9 cellular contexts compared by ENCODE assay signal in the genomic region with DNA sequence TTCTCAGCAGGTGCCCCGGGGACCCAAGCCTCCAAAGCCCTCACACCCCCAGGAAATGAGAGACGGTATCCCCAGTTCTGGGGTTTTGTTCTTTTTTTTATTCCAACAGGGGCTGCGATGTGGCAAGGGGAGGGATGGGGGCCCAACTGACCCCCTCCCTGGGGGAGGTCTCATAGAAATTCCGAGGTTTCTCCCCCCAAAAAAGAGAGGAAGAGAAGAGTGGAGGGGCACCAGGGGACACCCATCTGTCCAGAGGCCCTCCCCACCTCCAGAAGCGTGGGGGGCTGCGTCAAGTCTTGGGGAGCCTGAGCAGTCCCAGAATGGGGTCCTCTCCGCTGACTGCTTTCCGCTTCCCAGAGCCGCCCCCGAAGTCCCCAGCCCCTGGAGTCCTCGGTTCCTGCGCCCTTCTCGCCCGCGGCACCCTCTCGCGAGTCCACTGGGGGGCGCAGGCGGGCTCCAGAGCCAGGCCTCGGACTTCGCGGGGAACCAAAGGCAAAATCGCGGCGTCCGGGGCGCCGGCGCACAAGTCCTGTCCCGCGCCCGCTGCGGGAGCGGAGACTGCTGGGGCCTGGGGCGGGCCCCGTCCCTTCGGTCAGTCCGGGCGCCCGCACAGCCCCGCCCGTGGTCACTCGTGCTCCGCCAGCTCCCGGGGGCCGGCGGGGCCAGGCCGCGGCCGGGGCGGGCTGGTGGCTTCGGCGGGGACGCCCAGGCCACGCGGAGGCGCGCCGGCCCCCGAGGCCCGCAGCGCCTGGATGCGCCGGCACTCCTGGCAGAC. TPM values are rescaled to one million over a fixed set of nuclear protein-coding genes. Genes with fewer than 3 reads are reported as not detected.
DNase-seq lines count a peak whose midpoint lies in the region; ATAC-seq and TF ChIP-seq lines count a peak whose summit lies in the region.
"Had no signal": no experiment of that assay in that cellular context is flagged by ENCODE, and none has a peak within 500 bp of the region (broad histone marks: within the 10 kb centered on the region; RNA-seq: fewer than 3 reads in every experiment).

No MANE protein-coding gene starts in this region.

- TF ChIP-seq CTCF in natural killer cell (IDR thresholded peaks at IDR 0.05), result peak; percentile 22

- peak overlapping the region; percentile 4 for H3K4me3 ChIP-seq in iPS-11a (ENCODE audit: low read depth, low read length)

- H3K4me3 Mint-ChIP-seq in natural killer cell, result no peak overlapping the region
- H3K4me3 Mint-ChIP-seq in natural killer cell treated with Interleukin-12 subunit alpha and Interleukin-12 subunit beta and Interleukin-15 and Interleukin-18, amount 100 ng/mL, for 72 hours, result no peak overlapping the region
- H3K4me3 Mint-ChIP-seq in activated naive CD8-positive, alpha-beta T cell, result peak overlapping the region; percentile 35
- peak overlapping the region; percentile 66 for H3K4me3 Mint-ChIP-seq in stimulated activated memory B cell treated with anti-CD40 and anti-IgM and Interleukin-4, amounts not matched to agents 10 μg/mL and 1 μg/mL and 100 μg/mL, for 72 hours
- H3K4me3 Mint-ChIP-seq: dendritic cell treated with granulocyte-macrophage colony-stimulating factor and Interleukin-4, amounts not matched to agents 40 ng/mL and 50 ng/mL, for 4 days had no signal

- H3K36me3 Mint-ChIP-seq in natural killer cell, result no peaks in the 10 kb centered on the region
- H3K36me3 Mint-ChIP-seq in natural killer cell treated with Interleukin-12 subunit alpha and Interleukin-12 subunit beta and Interleukin-15 and Interleukin-18, amount 100 ng/mL, for 72 hours, result peaks cover 5% of the 10 kb centered on the region
- peaks cover 4% of the 10 kb centered on the region for H3K36me3 Mint-ChIP-seq in activated naive CD8-positive, alpha-beta T cell
- H3K36me3 Mint-ChIP-seq in stimulated activated memory B cell treated with anti-CD40 and anti-IgM and Interleukin-4, amounts not matched to agents 10 μg/mL and 1 μg/mL and 100 μg/mL, for 72 hours, result no peaks in the 10 kb centered on the region

- DNase-seq in natural killer cell, result no peak
- DNase-seq in natural killer cell treated with Interleukin-12 subunit alpha and Interleukin-12 subunit beta and Interleukin-15 and Interleukin-18, amount 100 ng/mL, for 72 hours (ENCODE audit: low spot score), result no peak
- DNase-seq in NCI-H526 (lab: John Stamatoyannopoulos, UW), result peak; percentile 23 to 93
- DNase-seq in AML-193 (lab: John Stamatoyannopoulos, UW), result no peak
- DNase-seq in KBM-7, result no peak

- no peak for ATAC-seq in natural killer cell
- ATAC-seq in natural killer cell treated with Interleukin-12 subunit alpha and Interleukin-12 subunit beta and Interleukin-15 and Interleukin-18, amount 100 ng/mL, for 72 hours, result no peak
- ATAC-seq in stimulated activated memory B cell treated with anti-CD40 and anti-IgM and Interleukin-4, amounts not matched to agents 10 μg/mL and 1 μg/mL and 100 μg/mL, for 72 hours, result no peak

- peaks cover 49 to 60% of the 10 kb centered on the region in 2 donors for H3K27me3 Mint-ChIP-seq in natural killer cell (ENCODE audit: low read depth in 2 of 2)
- H3K27me3 Mint-ChIP-seq in natural killer cell treated with Interleukin-12 subunit alpha and Interleukin-12 subunit beta and Interleukin-15 and Interleukin-18, amount 100 ng/mL, for 72 hours, result peaks cover 53 to 70% of the 10 kb centered on the region in 2 donors
- peaks cover 46% of the 10 kb centered on the region for H3K27me3 Mint-ChIP-seq in activated naive CD8-positive, alpha-beta T cell
- H3K27me3 Mint-ChIP-seq in stimulated activated memory B cell treated with anti-CD40 and anti-IgM and Interleukin-4, amounts not matched to agents 10 μg/mL and 1 μg/mL and 100 μg/mL, for 72 hours, result peaks cover 82% of the 10 kb centered on the region

- peaks cover 10 to 34% of the 10 kb centered on the region in 2 donors for H3K4me1 Mint-ChIP-seq in natural killer cell
- peaks cover 30 to 31% of the 10 kb centered on the region in 2 donors for H3K4me1 Mint-ChIP-seq in natural killer cell treated with Interleukin-12 subunit alpha and Interleukin-12 subunit beta and Interleukin-15 and Interleukin-18, amount 100 ng/mL, for 72 hours (ENCODE audit: low read depth in 2 of 2)
- peaks cover 36% of the 10 kb centered on the region for H3K4me1 Mint-ChIP-seq in activated naive CD8-positive, alpha-beta T cell (ENCODE audit: low read depth)
- H3K4me1 Mint-ChIP-seq in stimulated activated memory B cell treated with anti-CD40 and anti-IgM and Interleukin-4, amounts not matched to agents 10 μg/mL and 1 μg/mL and 100 μg/mL, for 72 hours, result peaks cover 42% of the 10 kb centered on the region

- no peaks in the 10 kb centered on the region for H3K9me3 Mint-ChIP-seq in natural killer cell
- peaks cover 4% of the 10 kb centered on the region for H3K9me3 Mint-ChIP-seq in natural killer cell treated with Interleukin-12 subunit alpha and Interleukin-12 subunit beta and Interleukin-15 and Interleukin-18, amount 100 ng/mL, for 72 hours
- H3K9me3 Mint-ChIP-seq in activated naive CD8-positive, alpha-beta T cell (ENCODE audit: low read depth), result no peaks in the 10 kb centered on the region
- H3K9me3 Mint-ChIP-seq in stimulated activated memory B cell treated with anti-CD40 and anti-IgM and Interleukin-4, amounts not matched to agents 10 μg/mL and 1 μg/mL and 100 μg/mL, for 72 hours, result no peaks in the 10 kb centered on the region
- H3K9me3 Mint-ChIP-seq: dendritic cell treated with granulocyte-macrophage colony-stimulating factor and Interleukin-4, amounts not matched to agents 40 ng/mL and 50 ng/mL, for 4 days had no signal

- in situ Hi-C loops in KBM-7 (cut with MboI; ENCODE audit: low pct_unique_long_range_greater_than_20kb, low sequenced_read_pairs), result no loop called here

- H3K27ac Mint-ChIP-seq in natural killer cell, result no peak overlapping the region
- H3K27ac Mint-ChIP-seq in natural killer cell treated with Interleukin-12 subunit alpha and Interleukin-12 subunit beta and Interleukin-15 and Interleukin-18, amount 100 ng/mL, for 72 hours, result no peak overlapping the region
- no peak overlapping the region for H3K27ac Mint-ChIP-seq in activated naive CD8-positive, alpha-beta T cell
- no peak overlapping the region for H3K27ac Mint-ChIP-seq in stimulated activated memory B cell treated with anti-CD40 and anti-IgM and Interleukin-4, amounts not matched to agents 10 μg/mL and 1 μg/mL and 100 μg/mL, for 72 hours
- H3K27ac Mint-ChIP-seq: dendritic cell treated with granulocyte-macrophage colony-stimulating factor and Interleukin-4, amounts not matched to agents 40 ng/mL and 50 ng/mL, for 4 days had no signal

- intact Hi-C loops in natural killer cell (cut with micrococcal nuclease), result no loop called here

RNA-seq across cellular contexts. Expression of a gene that starts 4.4 kb away (rescaled TPM):
- 10 to 100 TPM; 13.5 to 18.2 (median 14.0) TPM for total RNA-seq in natural killer cell
- total RNA-seq in natural killer cell treated with Interleukin-12 subunit alpha and Interleukin-12 subunit beta and Interleukin-15 and Interleukin-18, amount 100 ng/mL, for 72 hours, result 1 to 10 TPM; 2.0 to 4.2 TPM

RNA-seq across cellular contexts. Expression of a gene that starts 39.3 kb away (rescaled TPM):
- 10 to 100 TPM; 76.8 to 100.0 (median 78.4) TPM for total RNA-seq in natural killer cell
- total RNA-seq in natural killer cell treated with Interleukin-12 subunit alpha and Interleukin-12 subunit beta and Interleukin-15 and Interleukin-18, amount 100 ng/mL, for 72 hours, result 10 to 100 TPM; 79.6 to 89.7 TPM

Comparison
In these comparisons a context has a peak if more than half of its experiments do, and no peak if none do; other contexts are left out.
1. DNase-seq: peak in NCI-H526 (2 of 2); none in natural killer cell (single experiment), natural killer cell treated with Interleukin-12 subunit alpha and Interleukin-12 subunit beta and Interleukin-15 and Interleukin-18, amount 100 ng/mL, for 72 hours (single experiment), AML-193 (0 of 2) and KBM-7 (single experiment).
2. H3K4me3 Mint-ChIP-seq: peak in activated naive CD8-positive, alpha-beta T cell (single experiment) and stimulated activated memory B cell treated with anti-CD40 and anti-IgM and Interleukin-4, amounts not matched to agents 10 μg/mL and 1 μg/mL and 100 μg/mL, for 72 hours (single experiment); none in natural killer cell (single experiment) and natural killer cell treated with Interleukin-12 subunit alpha and Interleukin-12 subunit beta and Interleukin-15 and Interleukin-18, amount 100 ng/mL, for 72 hours (single experiment).